Comparison of ENCODE assay signal across 7 cellular contexts in genomic region chr1:232950919-232951579, GRCh38. TPM values are rescaled to one million over a fixed set of nuclear protein-coding genes. Genes with fewer than 3 reads are reported as not detected.
DNase-seq lines count a peak whose midpoint lies in the region; ATAC-seq and TF ChIP-seq lines count a peak whose summit lies in the region.

No MANE protein-coding gene starts in this region.

- H3K27me3 ChIP-seq in muscle layer of duodenum (ENCODE audit: low read depth, low read length), result no peaks in the 10 kb centered on the region

- no peaks in the 10 kb centered on the region for H3K9me3 ChIP-seq in muscle layer of duodenum (ENCODE audit: control insufficient read depth in 1 of 2, low read length in 2 of 2)

- no peak for TF ChIP-seq CTCF in epithelial cell of proximal tubule (conservative IDR thresholded peaks at IDR 0.05; ENCODE audit: low read depth, low read length)

- H3K4me1 ChIP-seq in muscle layer of duodenum (ENCODE audit: control insufficient read depth in 1 of 2, insufficient read depth in 2 of 2, low read length in 2 of 2), result peaks cover 7 to 14% of the 10 kb centered on the region in 2 donors

- H3K4me3 ChIP-seq in epithelial cell of proximal tubule (ENCODE audit: low read depth, low read length) (peak overlapping the region; percentile 94), muscle layer of duodenum (ENCODE audit: low read depth in 1 of 2, low read length in 2 of 2) (peak overlapping the region; percentile 84 to 96)

- H3K36me3 ChIP-seq in muscle layer of duodenum (ENCODE audit: control insufficient read depth in 1 of 2, insufficient read depth in 2 of 2, low read length in 2 of 2), result peaks cover 2 to 4% of the 10 kb centered on the region in 2 donors

- peak; percentile 42 for DNase-seq in ELF-1 (ENCODE audit: low read depth, low spot score)
- peak; percentile 57 to 73 for DNase-seq in Kasumi-1 (lab: John Stamatoyannopoulos, UW)
- peak; percentile 22 for DNase-seq in activated CD4-positive, alpha-beta T cell treated with anti-CD3 and anti-CD28 coated beads for 48 hours
- no peak for DNase-seq in epithelial cell of proximal tubule (ENCODE audit: low read depth)

- ATAC-seq in GM21528 (IDR thresholded peaks at IDR 0.05; ENCODE audit: low FRiP score, unreplicated experiment) (peak; percentile 28), GM19328 (IDR thresholded peaks at IDR 0.05; ENCODE audit: unreplicated experiment) (no peak)

- peak overlapping the region; percentile 89 for H3K27ac ChIP-seq in muscle layer of duodenum (ENCODE audit: low read length)

RNA-seq across cellular contexts. Expression of gene NTPCR, which starts 0.6 kb away (rescaled TPM):
- 31.0 and 31.2 TPM in 2 replicates for total RNA-seq in epithelial cell of proximal tubule
